ENCODE assay signal across 27 cellular contexts in the genomic region with DNA sequence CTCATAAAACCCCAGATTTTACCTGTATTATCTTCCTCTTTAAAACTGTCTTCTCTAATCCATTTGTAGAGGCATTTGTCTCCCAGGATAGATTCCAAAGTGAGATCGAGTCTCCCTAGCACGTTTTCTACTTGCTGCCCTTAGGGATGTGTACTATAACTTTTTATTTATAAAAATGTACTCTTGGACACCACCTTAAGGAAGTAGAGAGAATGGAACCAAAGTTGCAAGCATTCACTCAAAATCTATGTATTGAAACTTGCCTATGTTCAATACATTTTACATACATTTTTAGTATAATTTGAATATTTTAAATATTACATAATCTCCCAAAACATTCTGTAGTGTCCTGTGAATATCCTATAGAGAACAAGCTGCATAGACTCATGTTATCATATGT. TPM values are rescaled to one million over a fixed set of nuclear protein-coding genes. Genes with fewer than 3 reads are reported as not detected.
DNase-seq lines count a peak whose midpoint lies in the region; ATAC-seq and TF ChIP-seq lines count a peak whose summit lies in the region.
"Had no signal": no experiment of that assay in that cellular context is flagged by ENCODE, and none has a peak within 500 bp of the region (broad histone marks: within the 10 kb centered on the region; RNA-seq: fewer than 3 reads in every experiment).

No MANE protein-coding gene starts in this region.

- intact Hi-C loops in OCI-LY7 (cut with micrococcal nuclease; ENCODE audit: unreplicated experiment), result no loop called here
- intact Hi-C loops in heart left ventricle (cut with DNase I), result no loop called here

- no TSS peak for BruUV-seq in OCI-LY7 (replicated peaks; lab: Mats Ljungman, UMichigan)

- H3K4me1 Mint-ChIP-seq in activated T-helper 17 cell treated with anti-CD3 and anti-CD28 coated beads, Interleukin-2, amount 50 U/mL, for 72 hours, result no peaks in the 10 kb centered on the region
- H3K4me1 Mint-ChIP-seq: activated naive CD8-positive, alpha-beta T cell treated with anti-CD3 and anti-CD28 coated beads, Interleukin-2, amount 50 U/mL, for 24 hours; neural crest cell had no signal

- no peak overlapping the region for H3K4me3 Mint-ChIP-seq in activated T-helper 17 cell treated with anti-CD3 and anti-CD28 coated beads, Interleukin-2, amount 50 U/mL, for 72 hours
- H3K4me3 Mint-ChIP-seq: activated CD8-positive, alpha-beta T cell treated with anti-CD3 and anti-CD28 coated beads for 36 hours; activated naive CD8-positive, alpha-beta T cell treated with anti-CD3 and anti-CD28 coated beads, Interleukin-2, amount 50 U/mL, for 24 hours; neural crest cell; type B pancreatic cell had no signal

- H3K4me1 ChIP-seq in KMS-11 (ENCODE audit: low read depth, poor library complexity, severe bottlenecking) (peaks cover 6% of the 10 kb centered on the region), OCI-LY7 (ENCODE audit: insufficient read depth, low read length, poor library complexity, severe bottlenecking) (peaks cover 5% of the 10 kb centered on the region), heart left ventricle (no peaks in the 10 kb centered on the region)

- H3K4me2 ChIP-seq in KMS-11, result no peak overlapping the region
- H3K4me2 ChIP-seq in OCI-LY7 (ENCODE audit: low read length), result no peak overlapping the region

- no peaks in the 10 kb centered on the region for H3K36me3 Mint-ChIP-seq in activated T-helper 17 cell treated with anti-CD3 and anti-CD28 coated beads, Interleukin-2, amount 50 U/mL, for 72 hours (ENCODE audit: low read depth)
- H3K36me3 Mint-ChIP-seq: type B pancreatic cell had no signal

- no peak overlapping the region for H3K9ac ChIP-seq in KMS-11

- no peaks in the 10 kb centered on the region for H3K9me2 ChIP-seq in OCI-LY7 (ENCODE audit: insufficient read depth, low read length)

- no peak overlapping the region for H3K4me3 ChIP-seq in KMS-11 (IDR thresholded peaks at IDR 0.05; ENCODE audit: insufficient read depth, low read depth, low read length)
- H3K4me3 ChIP-seq in OCI-LY7 (ENCODE audit: low read depth, low read length, poor library complexity, severe bottlenecking), result no peak overlapping the region
- no peak overlapping the region for H3K4me3 ChIP-seq in epithelial cell of esophagus (ENCODE audit: low read length)
- no peak overlapping the region for H3K4me3 ChIP-seq in heart left ventricle
- H3K4me3 ChIP-seq: GM12878 had no signal

- H2AFZ ChIP-seq in KMS-11 (ENCODE audit: low read depth) (no peak overlapping the region), OCI-LY7 (ENCODE audit: low read length) (no peak overlapping the region)

- no peak for TF ChIP-seq POLR2A in heart left ventricle (IDR thresholded peaks at IDR 0.05)

- no peaks in the 10 kb centered on the region for H3K9me3 ChIP-seq in OCI-LY7 (ENCODE audit: low read length)
- H3K9me3 ChIP-seq in heart left ventricle, result peaks cover 0 to 6% (median 0%) of the 10 kb centered on the region in 12 donors

- DNase-seq in OCI-LY7 (ENCODE audit: low spot score) (no peak), epithelial cell of esophagus (ENCODE audit: low read depth) (no peak), heart left ventricle (no peak), H4 (ENCODE audit: low spot score) (no peak)
- DNase-seq: activated CD4-positive, CD25-positive, alpha-beta regulatory T cell treated with anti-CD3 and anti-CD28 coated beads, Interleukin-2, amount 50 U/mL, for 72 hours; activated CD8-positive, alpha-beta T cell treated with anti-CD3 and anti-CD28 coated beads for 36 hours; activated gamma-delta T cell; activated naive CD8-positive, alpha-beta T cell treated with anti-CD3 and anti-CD28 coated beads, Interleukin-2, amount 50 U/mL, for 24 hours; activated T-cell treated with anti-CD3 and anti-CD28 coated beads for 4 hours; effector CD4-positive, alpha-beta T cell; foreskin melanocyte; left ventricle myocardium superior; NCI-H1417; NCI-H2107; posterior cingulate gyrus; stimulated activated CD8-positive, alpha-beta memory T cell treated with anti-CD3 and anti-CD28 coated beads, Interleukin-4, amount 100 ng/mL, for 48 hours; T1000 had no signal

- TF ChIP-seq CTCF in KMS-11 (conservative IDR thresholded peaks at IDR 0.05; ENCODE audit: low read depth, low read length) (peak; percentile 47; the same call in 1 of the 2 replicates), OCI-LY7 (conservative IDR thresholded peaks at IDR 0.05; ENCODE audit: low read length) (peak; percentile 58), epithelial cell of esophagus (IDR thresholded peaks at IDR 0.05; ENCODE audit: insufficient read depth, low read depth, low read length, missing control alignments) (peak; percentile 13), heart left ventricle (IDR thresholded peaks at IDR 0.05) (no peak)

- H3K79me2 ChIP-seq in KMS-11 (ENCODE audit: insufficient read depth, low read depth) (no peaks in the 10 kb centered on the region), OCI-LY7 (ENCODE audit: insufficient read depth, low read depth, low read length) (no peaks in the 10 kb centered on the region)

- H3K27ac Mint-ChIP-seq in activated T-helper 17 cell treated with anti-CD3 and anti-CD28 coated beads, Interleukin-2, amount 50 U/mL, for 72 hours, result no peak overlapping the region
- H3K27ac Mint-ChIP-seq: activated CD8-positive, alpha-beta T cell treated with anti-CD3 and anti-CD28 coated beads for 36 hours; activated naive CD8-positive, alpha-beta T cell treated with anti-CD3 and anti-CD28 coated beads, Interleukin-2, amount 50 U/mL, for 24 hours had no signal

- no peak for ATAC-seq in heart left ventricle
- ATAC-seq in activated T-helper 17 cell treated with anti-CD3 and anti-CD28 coated beads, Interleukin-2, amount 50 U/mL, for 72 hours (replicated peaks), result no peak
- ATAC-seq: activated CD8-positive, alpha-beta T cell treated with anti-CD3 and anti-CD28 coated beads for 36 hours; activated naive CD8-positive, alpha-beta T cell treated with anti-CD3 and anti-CD28 coated beads, Interleukin-2, amount 50 U/mL, for 24 hours; left ventricle myocardium superior had no signal

- POLR2A ChIA-PET in OCI-LY7 (lab: Charles Lee), result no interaction called here

- no peaks in the 10 kb centered on the region for H3K27me3 ChIP-seq in KMS-11 (ENCODE audit: insufficient read depth, low read depth)
- peaks cover 0 to 4% (median 0%) of the 10 kb centered on the region in 9 donors for H3K27me3 ChIP-seq in heart left ventricle

- WGBS in heart left ventricle, 4 donors, result 62 to 74% (median 69%) methylated on average over 2 of the region's 2 CpGs

- peaks cover 45% of the 10 kb centered on the region for H3K27me3 Mint-ChIP-seq in activated T-helper 17 cell treated with anti-CD3 and anti-CD28 coated beads, Interleukin-2, amount 50 U/mL, for 72 hours

- no peaks in the 10 kb centered on the region for H3K9me3 Mint-ChIP-seq in activated T-helper 17 cell treated with anti-CD3 and anti-CD28 coated beads, Interleukin-2, amount 50 U/mL, for 72 hours
- H3K9me3 Mint-ChIP-seq: activated CD8-positive, alpha-beta T cell treated with anti-CD3 and anti-CD28 coated beads for 36 hours; activated naive CD8-positive, alpha-beta T cell treated with anti-CD3 and anti-CD28 coated beads, Interleukin-2, amount 50 U/mL, for 24 hours; neural crest cell; type B pancreatic cell had no signal

- no peaks in the 10 kb centered on the region for H4K20me1 ChIP-seq in KMS-11 (ENCODE audit: insufficient read depth)
- no peaks in the 10 kb centered on the region for H4K20me1 ChIP-seq in OCI-LY7 (ENCODE audit: insufficient read depth, low read length)

- CTCF ChIA-PET in OCI-LY7 (lab: Charles Lee; ENCODE audit: unreplicated experiment), result no interaction called here

- H3K27ac ChIP-seq in KMS-11 (no peak overlapping the region), OCI-LY7 (ENCODE audit: low read depth, low read length, poor library complexity, severe bottlenecking) (no peak overlapping the region), heart left ventricle (no peak overlapping the region)
- H3K27ac ChIP-seq: RWPE1 had no signal

- H3K36me3 ChIP-seq in KMS-11 (ENCODE audit: insufficient read depth), result no peaks in the 10 kb centered on the region
- no peaks in the 10 kb centered on the region for H3K36me3 ChIP-seq in OCI-LY7 (ENCODE audit: insufficient read depth, low read length)
- H3K36me3 ChIP-seq in heart left ventricle, result no peaks in the 10 kb centered on the region

RNA-seq across cellular contexts. Expression of gene SPRR2A, which starts 0.8 kb away (rescaled TPM):
- total RNA-seq in OCI-LY7 (2014; rRNA removed; shearing (Covaris generic)), result not detected in 2 replicates
- total RNA-seq in OCI-LY7 (2022), result not detected in 2 replicates
- not detected for total RNA-seq in heart left ventricle
- polyA plus RNA-seq in heart left ventricle, result under 1 TPM in 1 of 2 donors, not detected in 1; 0.32 TPM
- not detected for total RNA-seq in activated T-helper 17 cell treated with anti-CD3 and anti-CD28 coated beads, Interleukin-2, amount 50 U/mL, for 72 hours
- not detected in 2 replicates for total RNA-seq in H4 (2014; rRNA removed; shearing (Covaris generic))
- total RNA-seq: activated CD8-positive, alpha-beta T cell treated with anti-CD3 and anti-CD28 coated beads for 36 hours; chondrocyte; GM12878; HT1080; left ventricle myocardium superior; mononuclear cell; NCI-H460; neural crest cell had no signal
- polyA plus RNA-seq: GM12878 had no signal

RNA-seq across cellular contexts. Expression of gene SPRR2B, which starts 13.3 kb away (rescaled TPM):
- not detected in 2 replicates for total RNA-seq in OCI-LY7 (2014; rRNA removed; shearing (Covaris generic))
- total RNA-seq in OCI-LY7 (2022) (not detected in 2 replicates), heart left ventricle (not detected)
- polyA plus RNA-seq in heart left ventricle, result not detected
- not detected for total RNA-seq in activated T-helper 17 cell treated with anti-CD3 and anti-CD28 coated beads, Interleukin-2, amount 50 U/mL, for 72 hours
- not detected in 2 replicates for total RNA-seq in H4 (2014; rRNA removed; shearing (Covaris generic))
- total RNA-seq: activated CD8-positive, alpha-beta T cell treated with anti-CD3 and anti-CD28 coated beads for 36 hours; chondrocyte; GM12878; HT1080; left ventricle myocardium superior; mononuclear cell; NCI-H460; neural crest cell had no signal
- polyA plus RNA-seq: GM12878 had no signal

RNA-seq across cellular contexts. Expression of gene SPRR2D, which starts 17.2 kb away (rescaled TPM):
- total RNA-seq in OCI-LY7 (2014; rRNA removed; shearing (Covaris generic)), result not detected in 2 replicates
- total RNA-seq in OCI-LY7 (2022) (not detected in 2 replicates), heart left ventricle (not detected)
- polyA plus RNA-seq in heart left ventricle, result under 1 TPM in 1 of 2 donors, not detected in 1; 0.12 TPM
- not detected for total RNA-seq in activated T-helper 17 cell treated with anti-CD3 and anti-CD28 coated beads, Interleukin-2, amount 50 U/mL, for 72 hours
- not detected in 2 replicates for total RNA-seq in H4 (2014; rRNA removed; shearing (Covaris generic))
- total RNA-seq: activated CD8-positive, alpha-beta T cell treated with anti-CD3 and anti-CD28 coated beads for 36 hours; chondrocyte; GM12878; left ventricle myocardium superior; mononuclear cell; NCI-H460; neural crest cell had no signal

RNA-seq across cellular contexts. Expression of gene SPRR1B, which starts 27.2 kb away (rescaled TPM):
- not detected in 2 replicates for total RNA-seq in OCI-LY7 (2014; rRNA removed; shearing (Covaris generic))
- not detected in 2 replicates for total RNA-seq in OCI-LY7 (2022)
- not detected for total RNA-seq in heart left ventricle
- not detected for polyA plus RNA-seq in heart left ventricle
- not detected for total RNA-seq in activated T-helper 17 cell treated with anti-CD3 and anti-CD28 coated beads, Interleukin-2, amount 50 U/mL, for 72 hours
- not detected in 2 replicates for total RNA-seq in H4 (2014; rRNA removed; shearing (Covaris generic))
- total RNA-seq: activated CD8-positive, alpha-beta T cell treated with anti-CD3 and anti-CD28 coated beads for 36 hours; chondrocyte; GM12878; HT1080; left ventricle myocardium superior; mononuclear cell; NCI-H460; neural crest cell had no signal
- polyA plus RNA-seq: GM12878 had no signal

RNA-seq across cellular contexts. Expression of gene SPRR2E, which starts 36.2 kb away (rescaled TPM):
- total RNA-seq in OCI-LY7 (2014; rRNA removed; shearing (Covaris generic)), result not detected in 2 replicates
- total RNA-seq in OCI-LY7 (2022), result not detected in 2 replicates
- not detected for total RNA-seq in heart left ventricle
- polyA plus RNA-seq in heart left ventricle, result under 1 TPM in 1 of 2 donors, not detected in 1; 0.12 TPM
- not detected for total RNA-seq in activated T-helper 17 cell treated with anti-CD3 and anti-CD28 coated beads, Interleukin-2, amount 50 U/mL, for 72 hours
- not detected in 2 replicates for total RNA-seq in H4 (2014; rRNA removed; shearing (Covaris generic))
- total RNA-seq: activated CD8-positive, alpha-beta T cell treated with anti-CD3 and anti-CD28 coated beads for 36 hours; chondrocyte; GM12878; HT1080; left ventricle myocardium superior; mononuclear cell; NCI-H460; neural crest cell had no signal
- polyA plus RNA-seq: GM12878 had no signal

Comparison
In these comparisons a context has a peak if more than half of its experiments do, and no peak if none do; other contexts are left out.
1. CTCF ChIP-seq: peak in KMS-11 (single experiment), OCI-LY7 (single experiment) and epithelial cell of esophagus (single experiment); none in heart left ventricle (0 of 12).